In the genomic region with DNA sequence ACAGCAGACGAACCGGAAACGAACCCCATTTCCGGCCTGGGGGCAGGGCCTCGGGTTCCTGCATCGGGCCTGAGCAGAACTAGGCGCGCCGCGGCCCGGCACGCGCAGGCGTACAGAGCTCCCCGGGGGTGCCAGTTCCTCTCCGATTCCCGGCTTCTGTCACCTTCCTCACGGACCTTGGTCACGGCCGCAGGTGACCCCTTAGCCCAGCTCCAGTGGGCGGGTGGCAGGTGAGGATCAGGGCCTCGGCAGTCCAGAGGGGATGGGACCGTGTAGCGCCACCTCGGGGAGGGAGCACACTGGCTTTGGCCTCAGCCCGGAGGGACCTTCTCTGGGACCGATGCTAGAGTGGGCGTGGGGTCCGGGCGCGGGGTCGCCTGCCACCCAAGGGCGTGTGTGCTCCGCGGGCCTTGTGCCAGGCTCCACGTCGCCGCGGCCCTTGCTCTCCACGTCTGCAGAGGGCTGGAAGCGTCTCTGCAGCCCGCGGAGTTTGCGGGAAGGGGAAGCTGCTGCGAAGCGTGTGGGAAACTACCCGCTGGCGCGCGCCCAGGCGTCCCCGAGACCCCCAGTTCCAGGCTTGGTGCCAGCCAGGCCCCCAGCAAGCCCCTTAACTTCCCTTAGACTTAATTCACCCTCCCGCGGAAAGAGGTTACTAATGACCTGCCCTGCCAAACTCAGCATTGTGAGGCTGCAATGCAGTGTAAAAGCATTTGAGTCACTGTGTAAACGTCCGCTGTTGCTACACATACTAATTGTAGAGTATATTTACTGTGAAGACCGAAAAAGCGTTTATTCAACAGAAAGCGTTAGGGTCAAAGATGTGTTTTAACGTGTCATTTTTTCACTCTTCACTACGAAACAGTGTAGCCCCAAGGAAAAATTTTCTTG, we compare ENCODE assay signal across 8 cellular contexts. TPM values are rescaled to one million over a fixed set of nuclear protein-coding genes. Genes with fewer than 3 reads are reported as not detected.
DNase-seq lines count a peak whose midpoint lies in the region; ATAC-seq and TF ChIP-seq lines count a peak whose summit lies in the region.

TSS of gene TRAPPC12 (plus strand) at position 48 of the 888 bp plus-strand sequence. CDS start 7,930 bp downstream, outside the sequence.

- H3K27me3 ChIP-seq in uterus, result no peaks in the 10 kb centered on the region

- peaks cover 4 to 10% of the 10 kb centered on the region in 2 donors for H3K4me1 ChIP-seq in uterus

- peak within 1 kb of the TSS; percentile 48 to 58 for H3K4me3 ChIP-seq in uterus

- TF ChIP-seq CTCF in GM12874 (IDR thresholded peaks at IDR 0.05; ENCODE audit: insufficient read depth, low read depth, low read length) (peak; percentile 66), uterus (IDR thresholded peaks at IDR 0.05) (peak in 3 of 4 experiments; percentile 30 to 49 (median 46))

- H3K36me3 ChIP-seq in uterus, result no peaks in the 10 kb centered on the region

- DNase-seq in NCI-H1092 (lab: John Stamatoyannopoulos, UW), result peak; percentile 82
- peak; percentile 73 for DNase-seq in amniotic stem cell (lab: John Stamatoyannopoulos, UW)
- peak; percentile 94 for DNase-seq in left ventricle myocardium superior
- DNase-seq in pulmonary artery endothelial cell (ENCODE audit: low read depth, low spot score), result peak; percentile 27
- DNase-seq in uterus, result peak; percentile 84 to 88

- H3K27ac ChIP-seq in uterus, result peak within 1 kb of the TSS; percentile 79 to 88

- ATAC-seq in HG02588 (IDR thresholded peaks at IDR 0.05; ENCODE audit: unreplicated experiment) (peak; percentile 76), left ventricle myocardium superior (peak; percentile 91)

- H3K9me3 ChIP-seq in uterus, result no peaks in the 10 kb centered on the region

- intact Hi-C loops in T-helper 1 cell treated with Interleukin-12 subunit alpha and Interleukin-12 subunit beta and Interleukin-4 antibody, amounts not matched to agents 30 ng/mL and 1 ng/mL, for 36 hours (cut with micrococcal nuclease), result loop anchor here (1.0 to 5.0 kb wide), 4 partner anchors 45 to 271 kb away; no protein-coding TSS in a partner anchor
- intact Hi-C loops in left ventricle myocardium superior (cut with micrococcal nuclease) (no loop called here), uterus (cut with DNase I; ENCODE audit: low total_unique reads) (no loop called here)

- TF ChIP-seq POLR2A in uterus (IDR thresholded peaks at IDR 0.05), result peak; percentile 60 to 80

RNA-seq across cellular contexts. Expression of gene TRAPPC12, which starts in this region (rescaled TPM):
- 109 and 111 TPM in 2 replicates for total RNA-seq in T-helper 1 cell treated with Interleukin-12 subunit alpha and Interleukin-12 subunit beta and Interleukin-4 antibody, amounts not matched to agents 30 ng/mL and 1 ng/mL, for 36 hours
- total RNA-seq in left ventricle myocardium superior (105 TPM), pulmonary artery endothelial cell (41.8 and 51.0 TPM in 2 replicates), uterus (100 to 1,000 TPM in 1 of 4 donors, 10 to 100 TPM in 3; 15.6 to 149 (median 66.5) TPM)

Comparison
In these comparisons a context has a peak if more than half of its experiments do, and no peak if none do; other contexts are left out.
1. Peak in every context shown above with its lines: DNase-seq, ATAC-seq, H3K4me3 ChIP-seq and H3K27ac ChIP-seq.
2. DNase-seq: peak in every context shown above with its lines; median percentile 94 in left ventricle myocardium superior; 86 in uterus; 82 in NCI-H1092; 73 in amniotic stem cell; 27 in pulmonary artery endothelial cell.